ENCODE assay signal across 22 cellular contexts in the genomic region with DNA sequence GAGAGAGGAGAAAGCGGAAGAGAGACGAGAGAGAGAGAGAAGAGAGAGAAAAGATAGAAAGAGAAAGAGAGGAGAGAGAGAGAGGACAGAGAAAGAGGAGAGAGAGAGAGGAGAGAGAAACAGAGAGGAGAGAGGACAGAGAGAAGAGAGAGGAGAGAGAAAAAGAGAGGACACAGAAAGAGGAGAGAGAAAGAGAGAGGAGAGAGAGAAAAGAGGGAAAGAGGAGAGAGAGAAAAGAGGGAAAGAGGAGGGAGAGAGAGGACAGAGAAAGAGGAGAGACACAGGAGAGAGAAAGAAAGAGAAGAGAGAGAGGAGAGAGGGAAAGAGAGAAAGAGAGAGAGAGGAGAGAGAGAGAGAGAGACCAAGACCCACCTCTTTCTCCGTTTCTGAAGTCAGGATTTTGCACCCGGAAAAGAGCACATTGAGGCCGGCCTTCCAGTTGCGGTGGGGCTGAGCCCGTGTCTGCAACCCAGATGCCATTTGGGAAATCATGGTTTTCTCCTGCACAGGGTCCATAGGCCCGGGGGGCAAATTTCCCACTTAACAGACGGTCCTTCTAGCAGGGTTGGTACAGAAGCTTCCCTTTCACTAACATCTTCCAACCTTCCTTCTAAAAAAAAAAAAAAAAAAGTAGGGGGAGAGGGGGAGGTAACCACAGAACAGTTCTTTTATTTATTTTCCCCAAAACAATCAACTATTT.
"Had no signal": no experiment of that assay in that cellular context is flagged by ENCODE, and none has a peak within 500 bp of the region (broad histone marks: within the 10 kb centered on the region; RNA-seq: fewer than 3 reads in every experiment).

No MANE protein-coding gene starts in this region.

- H3K27me3 ChIP-seq: neutrophil, right atrium auricular region, uterus had no signal

- H3K4me1 ChIP-seq: lower lobe of right lung, prostate gland, right atrium auricular region, stomach, tibial artery, upper lobe of right lung, uterus had no signal

- H3K27me3 Mint-ChIP-seq: effector memory CD8-positive, alpha-beta T cell had no signal

- H3K36me3 ChIP-seq: lower lobe of right lung, neutrophil, prostate gland, right atrium auricular region, stomach, tibial artery, upper lobe of right lung, uterus had no signal

- H3K9me3 ChIP-seq: lower lobe of right lung, neutrophil, prostate gland, right atrium auricular region, tibial artery, upper lobe of right lung, uterus had no signal

- FAIRE-seq: frontal cortex, keratinocyte had no signal

- H3K9me3 Mint-ChIP-seq: naive thymus-derived CD8-positive, alpha-beta T cell had no signal

- ATAC-seq: effector memory CD8-positive, alpha-beta T cell; left ventricle myocardium superior; lower lobe of right lung; naive thymus-derived CD8-positive, alpha-beta T cell; sciatic nerve; upper lobe of right lung had no signal

- H3K27ac Mint-ChIP-seq: effector memory CD8-positive, alpha-beta T cell had no signal

- H3K4me2 ChIP-seq: smooth muscle cell had no signal

- H3K4me1 Mint-ChIP-seq: naive thymus-derived CD8-positive, alpha-beta T cell had no signal

- H3K4me3 ChIP-seq: coronary artery, lower lobe of right lung, prostate gland, right atrium auricular region, smooth muscle cell, stomach, tibial artery, upper lobe of right lung, uterus had no signal

- H3K27ac ChIP-seq: coronary artery, lower lobe of right lung, neutrophil, prostate gland, right atrium auricular region, stomach, tibial artery, upper lobe of right lung, uterus had no signal

- H3K4me3 Mint-ChIP-seq: effector memory CD8-positive, alpha-beta T cell; naive thymus-derived CD8-positive, alpha-beta T cell had no signal

- DNase-seq: dermis blood vessel endothelial cell; effector memory CD8-positive, alpha-beta T cell; left ventricle myocardium superior; lower lobe of right lung; naive thymus-derived CD8-positive, alpha-beta T cell; stimulated activated CD4-positive, alpha-beta T cell treated with anti-CD3 and anti-CD28 coated beads, Interleukin-12 subunit alpha, Interleukin-12 subunit beta, amount 100 ng/mL, for 4 hours; stimulated activated CD4-positive, alpha-beta T cell treated with anti-CD3 and anti-CD28 coated beads, Interleukin-1b, Interleukin-23, amount 100 ng/mL, for 48 hours; stimulated activated CD4-positive, alpha-beta T cell treated with anti-CD3 and anti-CD28 coated beads, Interleukin-4, amount 100 ng/mL, for 1 hour; stimulated activated CD8-positive, alpha-beta memory T cell treated with anti-CD3 and anti-CD28 coated beads, Interleukin-4, amount 100 ng/mL, for 48 hours; stimulated activated naive CD4-positive, alpha-beta T cell treated with Interleukin-2 at 50 U/mL for 16 hours; stomach; upper lobe of right lung; uterus had no signal
